9 cellular contexts compared by ENCODE assay signal in genomic region chr1:29793101-29793546, GRCh38.
DNase-seq lines count a peak whose midpoint lies in the region; ATAC-seq and TF ChIP-seq lines count a peak whose summit lies in the region.
"Had no signal": no experiment of that assay in that cellular context is flagged by ENCODE, and none has a peak within 500 bp of the region (broad histone marks: within the 10 kb centered on the region; RNA-seq: fewer than 3 reads in every experiment).

No MANE protein-coding gene starts in this region.

- peaks cover 2% of the 10 kb centered on the region for H3K9me3 Mint-ChIP-seq in activated naive CD8-positive, alpha-beta T cell treated with anti-CD3 and anti-CD28 coated beads, Interleukin-2, amount 10 ng/mL, durations not matched to agents 7 days and 5 days

- no peak overlapping the region for H3K4me3 Mint-ChIP-seq in activated naive CD8-positive, alpha-beta T cell treated with anti-CD3 and anti-CD28 coated beads, Interleukin-2, amount 10 ng/mL, durations not matched to agents 7 days and 5 days
- H3K4me3 Mint-ChIP-seq: activated naive CD8-positive, alpha-beta T cell had no signal

- POLR2A ChIA-PET in activated naive CD8-positive, alpha-beta T cell treated with anti-CD3 and anti-CD28 coated beads, Interleukin-2, amount 10 ng/mL, durations not matched to agents 7 days and 5 days (lab: Charles Lee), result no interaction called here

- H3K36me3 ChIP-seq in cardiac muscle cell, result no peaks in the 10 kb centered on the region

- no peak overlapping the region for H3K27ac ChIP-seq in cardiac muscle cell

- H3K4me1 ChIP-seq in cardiac muscle cell (ENCODE audit: low read depth), result no peaks in the 10 kb centered on the region

- intact Hi-C loops in posterior cingulate gyrus (cut with DNase I), result loop anchor here (2.0 to 5.0 kb wide), 2 partner anchors 318 to 589 kb away; no protein-coding TSS in a partner anchor

- peak; percentile 74 for DNase-seq in ELR (ENCODE audit: low read depth)
- DNase-seq in NB4 (ENCODE audit: low read depth), result peak; percentile 86
- DNase-seq in SHP77 treated with DMSO at 0.1 percent for 48 hours (lab: John Stamatoyannopoulos, UW), result peak; percentile 57
- DNase-seq in activated naive CD8-positive, alpha-beta T cell treated with anti-CD3 and anti-CD28 coated beads, Interleukin-2, amount 10 ng/mL, durations not matched to agents 7 days and 5 days, result peak; percentile 65
- peak; percentile 91 for DNase-seq in cardiac muscle cell (ENCODE audit: low read depth in 1 of 2, low spot score in 1 of 2)
- peak; percentile 54 to 94 (median 87) for DNase-seq in posterior cingulate gyrus

- peaks cover 2% of the 10 kb centered on the region for H3K27me3 Mint-ChIP-seq in activated naive CD8-positive, alpha-beta T cell treated with anti-CD3 and anti-CD28 coated beads, Interleukin-2, amount 10 ng/mL, durations not matched to agents 7 days and 5 days
- H3K27me3 Mint-ChIP-seq: activated naive CD8-positive, alpha-beta T cell had no signal

- H3K9me3 ChIP-seq in cardiac muscle cell (ENCODE audit: low read depth), result no peaks in the 10 kb centered on the region

- peak; percentile 58 for ATAC-seq in activated naive CD8-positive, alpha-beta T cell treated with anti-CD3 and anti-CD28 coated beads, Interleukin-2, amount 10 ng/mL, durations not matched to agents 7 days and 5 days (ENCODE audit: low read depth)
- no peak for ATAC-seq in HG02970 (IDR thresholded peaks at IDR 0.05; ENCODE audit: low FRiP score, unreplicated experiment)
- ATAC-seq in HG02763 (IDR thresholded peaks at IDR 0.05; ENCODE audit: unreplicated experiment), result no peak

- TF ChIP-seq CTCF in NB4 (IDR thresholded peaks at IDR 0.05; ENCODE audit: low read depth, low read length) (peak; percentile 92), cardiac muscle cell (IDR thresholded peaks at IDR 0.05; ENCODE audit: low read depth, low read length) (peak; percentile 95)

- no peaks in the 10 kb centered on the region for H3K36me3 Mint-ChIP-seq in activated naive CD8-positive, alpha-beta T cell treated with anti-CD3 and anti-CD28 coated beads, Interleukin-2, amount 10 ng/mL, durations not matched to agents 7 days and 5 days
- H3K36me3 Mint-ChIP-seq: activated naive CD8-positive, alpha-beta T cell had no signal

- H3K4me1 Mint-ChIP-seq in activated naive CD8-positive, alpha-beta T cell treated with anti-CD3 and anti-CD28 coated beads, Interleukin-2, amount 10 ng/mL, durations not matched to agents 7 days and 5 days, result peaks cover 1% of the 10 kb centered on the region

- no peak for TF ChIP-seq POLR2A in NB4 (IDR thresholded peaks at IDR 0.05; ENCODE audit: extremely low read depth, insufficient read length)

- H3K27ac Mint-ChIP-seq in activated naive CD8-positive, alpha-beta T cell treated with anti-CD3 and anti-CD28 coated beads, Interleukin-2, amount 10 ng/mL, durations not matched to agents 7 days and 5 days, result no peak overlapping the region
- H3K27ac Mint-ChIP-seq: activated naive CD8-positive, alpha-beta T cell had no signal

- no peak overlapping the region for H3K4me3 ChIP-seq in NB4 (ENCODE audit: low read depth, low read length)
- H3K4me3 ChIP-seq in cardiac muscle cell, result no peak overlapping the region

- H3K27me3 ChIP-seq in cardiac muscle cell, result peaks cover 9% of the 10 kb centered on the region
